In the genomic region with DNA sequence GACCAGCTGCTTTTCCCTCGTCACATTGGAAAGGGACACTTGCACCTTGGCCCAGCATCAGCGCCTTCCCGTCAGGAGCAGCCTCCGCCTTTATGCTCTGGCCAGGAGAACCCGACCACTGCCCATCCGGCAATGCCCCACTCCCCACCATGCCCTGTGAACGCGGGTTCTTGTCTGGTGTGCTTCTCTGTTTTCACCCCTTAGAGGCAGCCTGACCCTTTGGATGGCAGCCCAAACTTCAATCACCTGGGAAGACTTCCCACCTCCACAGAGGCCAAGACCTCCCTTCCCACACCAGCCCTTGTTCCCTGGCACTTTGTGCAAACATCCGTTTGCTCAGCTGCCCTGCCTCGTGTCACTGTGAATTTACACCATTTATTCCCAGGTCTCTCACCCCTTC, we compare ENCODE assay signal across 26 cellular contexts.
"Had no signal": no experiment of that assay in that cellular context is flagged by ENCODE, and none has a peak within 500 bp of the region (broad histone marks: within the 10 kb centered on the region; RNA-seq: fewer than 3 reads in every experiment).

No MANE protein-coding gene starts in this region.

- H3K36me3 ChIP-seq: adrenal gland, breast epithelium, SJSA1 had no signal

- H3K36me3 Mint-ChIP-seq: activated naive CD8-positive, alpha-beta T cell treated with anti-CD3 and anti-CD28 coated beads, Interleukin-2, amount 10 ng/mL, durations not matched to agents 7 days and 5 days had no signal

- H3K4me3 Mint-ChIP-seq: activated CD8-positive, alpha-beta T cell treated with anti-CD3 and anti-CD28 coated beads for 36 hours; activated naive CD8-positive, alpha-beta T cell treated with anti-CD3 and anti-CD28 coated beads, Interleukin-2, amount 10 ng/mL, durations not matched to agents 7 days and 5 days; activated T-cell treated with anti-CD3 and anti-CD28 coated beads, Interleukin-2, amount 50 U/mL, for 72 hours; T-helper 1 cell treated with Interleukin-12 subunit alpha and Interleukin-12 subunit beta and Interleukin-4 antibody, amounts not matched to agents 30 μg/mL and 1 μg/mL, for 36 hours had no signal

- H3K27ac Mint-ChIP-seq: activated CD8-positive, alpha-beta T cell treated with anti-CD3 and anti-CD28 coated beads for 36 hours; activated naive CD8-positive, alpha-beta T cell treated with anti-CD3 and anti-CD28 coated beads, Interleukin-2, amount 10 ng/mL, durations not matched to agents 7 days and 5 days; activated T-cell treated with anti-CD3 and anti-CD28 coated beads, Interleukin-2, amount 50 U/mL, for 72 hours; activated T-helper 2 cell treated with anti-CD3 and anti-CD28 coated beads, Interferon-gamma antibody, Interleukin-2, Interleukin-4, amounts not matched to agents 10 μg/mL and 5 μg/mL and 100 μg/mL, durations not matched to agents 14 hours and 24 hours and 36 hours; T-helper 1 cell treated with Interleukin-12 subunit alpha and Interleukin-12 subunit beta and Interleukin-4 antibody, amounts not matched to agents 30 μg/mL and 1 μg/mL, for 36 hours had no signal

- H3K27me3 Mint-ChIP-seq: activated CD8-positive, alpha-beta T cell treated with anti-CD3 and anti-CD28 coated beads for 36 hours; activated naive CD8-positive, alpha-beta T cell treated with anti-CD3 and anti-CD28 coated beads, Interleukin-2, amount 10 ng/mL, durations not matched to agents 7 days and 5 days had no signal

- H3K9me3 ChIP-seq: adrenal gland, breast epithelium, SJSA1 had no signal

- DNase-seq: activated CD4-positive, alpha-beta T cell treated with anti-CD3 and anti-CD28 coated beads for 4 hours; activated CD8-positive, alpha-beta memory T cell treated with anti-CD3 and anti-CD28 coated beads, Interleukin-2, amount 50 U/mL, for 4 hours; activated CD8-positive, alpha-beta T cell treated with anti-CD3 and anti-CD28 coated beads for 36 hours; activated naive CD4-positive, alpha-beta T cell treated with anti-CD3 and anti-CD28 coated beads, Interleukin-2, amount 50 U/mL, for 16 hours; activated naive CD8-positive, alpha-beta T cell treated with anti-CD3 and anti-CD28 coated beads, Interleukin-2, amount 10 ng/mL, durations not matched to agents 7 days and 5 days; activated T-cell treated with anti-CD3 and anti-CD28 coated beads, Interleukin-2, amount 50 U/mL, for 72 hours; adrenal gland; aorta; KBM-7; NCI-H1048; NCI-H1417 treated with DMSO at 0.1 percent for 48 hours; NCI-H1694; NCI-H2029; NCI-H2107; NCI-H2171 treated with DMSO at 0.1 percent for 48 hours; NCI-H226; NCI-H526 treated with DMSO at 0.1 percent for 48 hours; NCI-H82; PC-3; SHP77 had no signal

- H3K4me1 ChIP-seq: adrenal gland, breast epithelium, SJSA1 had no signal

- H3K9me3 Mint-ChIP-seq: activated CD8-positive, alpha-beta T cell treated with anti-CD3 and anti-CD28 coated beads for 36 hours; activated naive CD8-positive, alpha-beta T cell treated with anti-CD3 and anti-CD28 coated beads, Interleukin-2, amount 10 ng/mL, durations not matched to agents 7 days and 5 days; activated T-cell treated with anti-CD3 and anti-CD28 coated beads, Interleukin-2, amount 50 U/mL, for 72 hours; activated T-helper 2 cell treated with anti-CD3 and anti-CD28 coated beads, Interferon-gamma antibody, Interleukin-2, Interleukin-4, amounts not matched to agents 10 μg/mL and 5 μg/mL and 100 μg/mL, durations not matched to agents 14 hours and 24 hours and 36 hours; T-helper 1 cell treated with Interleukin-12 subunit alpha and Interleukin-12 subunit beta and Interleukin-4 antibody, amounts not matched to agents 30 μg/mL and 1 μg/mL, for 36 hours had no signal

- H3K4me3 ChIP-seq: adrenal gland, breast epithelium, SJSA1 had no signal

- ATAC-seq: activated CD4-positive, CD25-positive, alpha-beta regulatory T cell treated with anti-CD3 and anti-CD28 coated beads, Interleukin-2, amount 50 U/mL, for 24 hours; activated CD8-positive, alpha-beta T cell treated with anti-CD3 and anti-CD28 coated beads for 36 hours; activated T-cell treated with anti-CD3 and anti-CD28 coated beads, Interleukin-2, amount 50 U/mL, for 72 hours; PC-3; SK-N-SH treated with all-trans-retinoic acid at 6 μM for 48 hours had no signal

- H3K27me3 ChIP-seq: adrenal gland, breast epithelium had no signal

- H3K4me1 Mint-ChIP-seq: activated naive CD8-positive, alpha-beta T cell treated with anti-CD3 and anti-CD28 coated beads, Interleukin-2, amount 10 ng/mL, durations not matched to agents 7 days and 5 days had no signal

- H3K27ac ChIP-seq: adrenal gland, breast epithelium, SJSA1 had no signal
